ENCODE assay signal across 14 cellular contexts in the genomic region with DNA sequence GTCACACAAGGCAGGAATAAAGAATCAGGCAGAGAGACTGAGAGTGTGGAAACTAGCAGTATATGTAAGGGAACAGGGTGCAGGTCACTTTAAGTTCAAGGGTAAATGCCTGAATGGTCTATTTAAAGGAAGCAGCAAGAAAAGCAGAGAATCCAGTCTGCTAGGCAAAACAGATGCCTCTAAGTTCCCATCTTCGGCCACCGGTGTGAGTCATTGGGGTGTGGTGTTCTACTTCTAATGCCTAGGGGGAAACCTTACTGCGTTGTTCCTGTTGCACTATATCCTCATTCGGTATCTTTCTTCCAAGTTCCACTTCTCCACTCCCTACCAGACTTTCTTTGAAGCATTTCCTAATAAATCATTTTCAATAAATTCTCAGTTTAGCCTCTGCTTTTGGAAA.
DNase-seq lines count a peak whose midpoint lies in the region; ATAC-seq, FAIRE-seq and TF ChIP-seq lines count a peak whose summit lies in the region.
"Had no signal": no experiment of that assay in that cellular context is flagged by ENCODE, and none has a peak within 500 bp of the region (broad histone marks: within the 10 kb centered on the region; RNA-seq: fewer than 3 reads in every experiment).

No MANE protein-coding gene starts in this region.

- no peaks in the 10 kb centered on the region for H3K4me1 ChIP-seq in right atrium auricular region
- H3K4me1 ChIP-seq: parathyroid adenoma had no signal

- no peak overlapping the region for H3K4me3 ChIP-seq in right atrium auricular region

- H3K4me3 Mint-ChIP-seq in endothelial cell (ENCODE audit: unreplicated experiment): no peak overlapping the region
- H3K4me3 Mint-ChIP-seq: activated CD4-positive, alpha-beta memory T cell treated with anti-CD3 and anti-CD28 coated beads for 36 hours; T-cell had no signal

- H3K9me3 Mint-ChIP-seq in endothelial cell (ENCODE audit: unreplicated experiment): no peaks in the 10 kb centered on the region
- H3K9me3 Mint-ChIP-seq: activated CD4-positive, alpha-beta memory T cell treated with anti-CD3 and anti-CD28 coated beads for 36 hours had no signal

- peak; percentile 17 for ATAC-seq in left ventricle myocardium superior
- peak; percentile 99 for ATAC-seq in esophagus mucosa
- ATAC-seq in GM18519 (IDR thresholded peaks at IDR 0.05; ENCODE audit: low FRiP score, unreplicated experiment): no peak
- ATAC-seq: T-cell had no signal

- H3K27ac Mint-ChIP-seq in endothelial cell (ENCODE audit: unreplicated experiment): no peak overlapping the region
- H3K27ac Mint-ChIP-seq: activated CD4-positive, alpha-beta memory T cell treated with anti-CD3 and anti-CD28 coated beads for 36 hours; T-cell had no signal

- H3K36me3 Mint-ChIP-seq in endothelial cell (ENCODE audit: low read depth, unreplicated experiment): no peaks in the 10 kb centered on the region
- H3K36me3 Mint-ChIP-seq: T-cell had no signal

- intact Hi-C loops in left ventricle myocardium superior (cut with micrococcal nuclease): no loop called here

- FAIRE-seq in urothelium cell line (lab: Jason Lieb, UNC): no peak
- FAIRE-seq: A204.1 had no signal

- H3K4me1 Mint-ChIP-seq in endothelial cell (ENCODE audit: unreplicated experiment): no peaks in the 10 kb centered on the region
- H3K4me1 Mint-ChIP-seq: T-cell had no signal

- H3K27me3 Mint-ChIP-seq in endothelial cell (ENCODE audit: unreplicated experiment): peaks cover 1% of the 10 kb centered on the region
- H3K27me3 Mint-ChIP-seq: activated CD4-positive, alpha-beta memory T cell treated with anti-CD3 and anti-CD28 coated beads for 36 hours; T-cell had no signal

- H3K27me3 ChIP-seq in right atrium auricular region: no peaks in the 10 kb centered on the region

- no peaks in the 10 kb centered on the region for H3K9me3 ChIP-seq in right atrium auricular region

- DNase-seq in left ventricle myocardium superior: peak; percentile 28
- DNase-seq in right atrium auricular region (ENCODE audit: low spot score): no peak
- peak; percentile 70 for DNase-seq in SKM-1 (lab: John Stamatoyannopoulos, UW; ENCODE audit: unreplicated experiment)
- peak; percentile 15 for DNase-seq in urothelium cell line (ENCODE audit: low spot score)
- no peak for DNase-seq in endothelial cell (ENCODE audit: low spot score)
- DNase-seq in middle frontal gyrus (ENCODE audit: extremely low spot score, low spot score): no peak
- DNase-seq: activated CD4-positive, alpha-beta memory T cell treated with anti-CD3 and anti-CD28 coated beads for 36 hours; NCI-H187; NCI-H748 treated with DMSO at 0.1 percent for 48 hours had no signal

- H3K27ac ChIP-seq in right atrium auricular region: no peak overlapping the region
- H3K27ac ChIP-seq: parathyroid adenoma had no signal

- H3K36me3 ChIP-seq in right atrium auricular region: no peaks in the 10 kb centered on the region

- TF ChIP-seq CTCF in right atrium auricular region (IDR thresholded peaks at IDR 0.05) (no peak), endothelial cell (IDR thresholded peaks at IDR 0.05; ENCODE audit: unreplicated experiment) (no peak)

Comparison
In these comparisons a context has a peak if more than half of its experiments do, and no peak if none do; other contexts are left out.
1. DNase-seq: peak in left ventricle myocardium superior (single experiment), SKM-1 (single experiment) and urothelium cell line (single experiment); none in right atrium auricular region (single experiment), endothelial cell (single experiment) and middle frontal gyrus (single experiment).